Comparison of ENCODE assay signal across 20 cellular contexts in genomic region chr6:35242486-35242885, GRCh38. TPM values are rescaled to one million over a fixed set of nuclear protein-coding genes. Genes with fewer than 3 reads are reported as not detected.
DNase-seq lines count a peak whose midpoint lies in the region; ATAC-seq and TF ChIP-seq lines count a peak whose summit lies in the region.
"Had no signal": no experiment of that assay in that cellular context is flagged by ENCODE, and none has a peak within 500 bp of the region (broad histone marks: within the 10 kb centered on the region; RNA-seq: fewer than 3 reads in every experiment).

No MANE protein-coding gene starts in this region.

- no peak overlapping the region for H4K8ac ChIP-seq in neuronal stem cell (ENCODE audit: low read depth, low read length)

- H2AFZ ChIP-seq in neuronal stem cell (ENCODE audit: low read length), result no peak overlapping the region

- H3K4me2 ChIP-seq in neuronal stem cell (ENCODE audit: insufficient read depth, low read length, poor library complexity, severe bottlenecking), result no peak overlapping the region
- H3K4me2 ChIP-seq: A549 had no signal

- H3K27me3 Mint-ChIP-seq in chondrocyte (ENCODE audit: low read depth), result no peaks in the 10 kb centered on the region
- H3K27me3 Mint-ChIP-seq: CD4-positive, alpha-beta memory T cell had no signal

- H3K14ac ChIP-seq in neuronal stem cell (ENCODE audit: low read length), result no peak overlapping the region

- H3K4ac ChIP-seq in neuronal stem cell (ENCODE audit: low read length), result no peak overlapping the region

- H2BK120ac ChIP-seq in neuronal stem cell (ENCODE audit: low read depth, low read length), result no peak overlapping the region

- no peak overlapping the region for H2BK15ac ChIP-seq in neuronal stem cell (ENCODE audit: low read length)

- peaks cover 27% of the 10 kb centered on the region for H3K4me1 Mint-ChIP-seq in chondrocyte (ENCODE audit: low read depth)

- no peak overlapping the region for H3K23ac ChIP-seq in neuronal stem cell (ENCODE audit: low read depth, low read length, poor library complexity)

- peaks cover 7 to 26% of the 10 kb centered on the region in 2 donors for H3K4me1 ChIP-seq in neuronal stem cell (ENCODE audit: control insufficient read depth in 2 of 2, insufficient read depth in 1 of 2, low read depth in 1 of 2, low read length in 2 of 2)
- H3K4me1 ChIP-seq in tibial artery, result peaks cover 0 to 40% (median 29%) of the 10 kb centered on the region in 4 donors
- peaks cover 9 to 42% (median 25%) of the 10 kb centered on the region in 9 donors for H3K4me1 ChIP-seq in heart right ventricle
- H3K4me1 ChIP-seq: A549 had no signal

- H3K18ac ChIP-seq in neuronal stem cell (ENCODE audit: low read length), result no peak overlapping the region

- peaks cover 30% of the 10 kb centered on the region for H3K36me3 Mint-ChIP-seq in chondrocyte (ENCODE audit: low read depth)

- no peak overlapping the region for H2BK12ac ChIP-seq in neuronal stem cell (ENCODE audit: low read length)

- H3K4me3 ChIP-seq in neuronal stem cell (ENCODE audit: low read length in 2 of 2) (no peak overlapping the region), tibial artery (no peak overlapping the region), heart right ventricle (no peak overlapping the region)
- H3K4me3 ChIP-seq: A549 had no signal

- WGBS in neuronal stem cell (ENCODE audit: extremely low coverage in 2 of 2, insufficient read length in 2 of 2, insufficient replicate concordance in 1 of 2), 2 donors, result no CpG with 5 or more reads among the region's 5 CpGs
- 87 to 91% methylated on average over 5 of the region's 5 CpGs for WGBS in heart right ventricle, 2 donors

- no peaks in the 10 kb centered on the region for H3K9me3 ChIP-seq in neuronal stem cell (replicated peaks in 1 of 2; ENCODE audit: control insufficient read depth in 2 of 2, insufficient read depth in 1 of 2, low read depth in 1 of 2, low read length in 2 of 2)
- H3K9me3 ChIP-seq in tibial artery, result no peaks in the 10 kb centered on the region
- H3K9me3 ChIP-seq in heart right ventricle, result no peaks in the 10 kb centered on the region
- H3K9me3 ChIP-seq: A549 had no signal

- TF ChIP-seq CTCF in chondrocyte (IDR thresholded peaks at IDR 0.05), result no peak
- no peak for TF ChIP-seq CTCF in tibial artery (IDR thresholded peaks at IDR 0.05)
- no peak for TF ChIP-seq CTCF in heart right ventricle (IDR thresholded peaks at IDR 0.05)

- no peaks in the 10 kb centered on the region for H3K9me3 Mint-ChIP-seq in chondrocyte (ENCODE audit: low read depth)
- H3K9me3 Mint-ChIP-seq: CD14-positive monocyte; CD4-positive, alpha-beta memory T cell had no signal

- peaks cover 53 to 95% of the 10 kb centered on the region in 2 donors for H3K36me3 ChIP-seq in neuronal stem cell (replicated peaks in 1 of 2; ENCODE audit: control insufficient read depth in 2 of 2, insufficient read depth in 2 of 2, low read length in 2 of 2)
- H3K36me3 ChIP-seq in tibial artery, result peaks cover 41 to 56% (median 49%) of the 10 kb centered on the region in 3 donors
- peaks cover 0 to 51% (median 18%) of the 10 kb centered on the region in 9 donors for H3K36me3 ChIP-seq in heart right ventricle

- peak overlapping the region; percentile 9 for H3K9ac ChIP-seq in neuronal stem cell (ENCODE audit: low read depth, low read length, poor library complexity)

- no peak for ATAC-seq in GM21619 (IDR thresholded peaks at IDR 0.05; ENCODE audit: unreplicated experiment)
- no peak for ATAC-seq in heart right ventricle
- ATAC-seq: HCT116 had no signal

- no peak overlapping the region for H3K4me3 Mint-ChIP-seq in chondrocyte (ENCODE audit: unreplicated experiment)
- H3K4me3 Mint-ChIP-seq: CD14-positive monocyte; CD4-positive, alpha-beta memory T cell had no signal

- peak overlapping the region; percentile 22 for H3K27ac Mint-ChIP-seq in chondrocyte (ENCODE audit: unreplicated experiment)

- intact Hi-C loops in tibial artery (cut with DNase I; ENCODE audit: low total_unique reads), result loop anchor here (5.0 to 10.0 kb wide), 2 partner anchors 35 to 258 kb away; no protein-coding TSS in a partner anchor
- intact Hi-C loops in heart right ventricle (cut with DNase I), result loop anchor here in 9 of 10 donors (5.0 to 10.0 kb wide), 6 partner anchors 35 to 368 kb away; no protein-coding TSS in a partner anchor

- H4K91ac ChIP-seq in neuronal stem cell (ENCODE audit: low read depth, low read length, poor library complexity), result no peak overlapping the region

- no peak overlapping the region for H2AK5ac ChIP-seq in neuronal stem cell (ENCODE audit: low read depth, low read length)

- H3K27me3 ChIP-seq in neuronal stem cell (ENCODE audit: control insufficient read depth in 3 of 3, insufficient read depth in 3 of 3, low read depth in 1 of 3, low read length in 3 of 3) (no peaks in the 10 kb centered on the region), tibial artery (no peaks in the 10 kb centered on the region), heart right ventricle (no peaks in the 10 kb centered on the region)

- H3K79me1 ChIP-seq in neuronal stem cell (ENCODE audit: low read depth, low read length), result peaks cover 6% of the 10 kb centered on the region

- DNase-seq in activated effector memory CD4-positive, alpha-beta T cell treated with anti-CD3 and anti-CD28 coated beads, Interleukin-2, amount 50 U/mL, for 16 hours, result peak; percentile 56
- DNase-seq in activated effector memory CD4-positive, alpha-beta T cell treated with Interleukin-2 at 50 U/mL for 16 hours, result no peak
- DNase-seq in chondrocyte (ENCODE audit: low spot score) (no peak), neuronal stem cell (ENCODE audit: low spot score) (no peak), tibial artery (no peak), NCI-H1694 treated with DMSO at 0.1 percent for 48 hours (lab: John Stamatoyannopoulos, UW) (no peak), heart right ventricle (no peak)
- DNase-seq: AML-193; CD4-positive, alpha-beta memory T cell; DMS153; DMS79; GF-D8; GOT3; H7 had no signal

- H3K27ac ChIP-seq in neuronal stem cell (replicated peaks; ENCODE audit: low read length), result no peak overlapping the region
- H3K27ac ChIP-seq in tibial artery, result peak overlapping the region; percentile 54 to 68
- H3K27ac ChIP-seq in heart right ventricle, result no peak overlapping the region
- H3K27ac ChIP-seq: 22Rv1, A549 had no signal

- no peak overlapping the region for H2BK5ac ChIP-seq in neuronal stem cell (ENCODE audit: low read length)

RNA-seq across cellular contexts. Expression of gene ZNF76, which starts 17.0 kb away (rescaled TPM):
- total RNA-seq in chondrocyte (20.3 to 28.3 TPM (median 22.1 TPM) in 3 replicates), heart right ventricle (10 to 100 TPM; 29.8 to 48.9 (median 37.8) TPM)
- 22.2 TPM for polyA plus RNA-seq in neuronal stem cell (2013, experiment 1 of 2)
- 22.2 TPM for polyA plus RNA-seq in neuronal stem cell (2013, experiment 2 of 2)
- polyA plus RNA-seq in heart right ventricle, result 10 to 100 TPM; 17.9 to 67.1 TPM

RNA-seq across cellular contexts. Expression of gene SCUBE3, which starts 28.7 kb away (rescaled TPM):
- total RNA-seq in chondrocyte, result 32.7 to 96.6 TPM (median 93.0 TPM) in 3 replicates
- 17.3 TPM for polyA plus RNA-seq in neuronal stem cell (2013, experiment 1 of 2)
- 17.3 TPM for polyA plus RNA-seq in neuronal stem cell (2013, experiment 2 of 2)
- total RNA-seq in heart right ventricle, result 10 to 100 TPM in 4 of 10 donors, 1 to 10 TPM in 6; 4.9 to 18.8 (median 9.0) TPM
- 1 to 10 TPM; 1.2 to 5.6 TPM for polyA plus RNA-seq in heart right ventricle
- total RNA-seq: CD4-positive, alpha-beta memory T cell; HT-29 had no signal
- polyA plus RNA-seq: CD14-positive monocyte had no signal

RNA-seq across cellular contexts. Expression of gene DEF6, which starts 55.1 kb away (rescaled TPM):
- total RNA-seq in chondrocyte (0.82 to 1.1 TPM (median 0.82 TPM) in 3 replicates), heart right ventricle (1 to 10 TPM in 4 of 10 donors, under 1 TPM in 6; 0.62 to 8.8 (median 0.94) TPM)
- polyA plus RNA-seq in neuronal stem cell (2013, experiment 1 of 2), result 0.50 TPM
- polyA plus RNA-seq in neuronal stem cell (2013, experiment 2 of 2), result 0.62 TPM
- polyA plus RNA-seq in heart right ventricle, result 1 to 10 TPM; 1.7 to 2.7 TPM

Comparison
In these comparisons a context has a peak if more than half of its experiments do, and no peak if none do; other contexts are left out.
1. H3K27ac ChIP-seq: peak in tibial artery (2 of 2); none in neuronal stem cell (single experiment) and heart right ventricle (0 of 10).